Comparison of ENCODE assay signal across 25 cellular contexts in the genomic region with DNA sequence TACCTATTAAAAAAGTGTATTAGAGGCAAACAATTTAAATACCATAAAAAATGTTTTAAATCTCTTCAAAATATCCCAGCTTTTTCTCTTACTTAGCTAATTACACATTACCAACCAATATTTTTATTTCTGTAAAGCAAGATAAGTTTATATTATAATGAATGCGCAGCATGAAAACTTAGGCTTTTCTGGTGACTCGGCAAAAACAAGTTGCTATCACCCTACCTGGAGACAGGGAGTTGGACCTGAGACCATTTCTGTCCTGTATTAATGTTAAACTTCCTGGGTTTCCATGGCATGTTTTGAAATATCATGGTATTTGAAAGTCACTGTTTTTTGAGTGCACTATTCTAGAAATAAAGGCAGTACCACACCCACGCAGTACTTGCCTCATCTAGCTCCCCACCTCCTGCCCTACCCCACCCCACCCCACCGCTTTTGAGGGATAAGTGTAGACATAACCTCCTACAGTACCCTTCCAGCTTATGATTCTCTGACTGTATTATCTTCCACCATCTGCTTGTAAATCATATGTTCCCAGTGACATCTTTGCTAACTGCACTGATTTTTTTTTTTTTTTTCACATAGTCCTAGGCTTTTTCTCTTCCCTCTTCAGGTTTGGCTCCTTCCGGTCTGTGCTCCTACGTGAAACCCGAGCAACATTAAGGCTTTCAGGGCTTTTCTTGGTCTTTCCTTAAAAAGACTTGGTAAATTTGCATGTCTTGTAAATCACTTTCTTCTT.
"Had no signal": no experiment of that assay in that cellular context is flagged by ENCODE, and none has a peak within 500 bp of the region (broad histone marks: within the 10 kb centered on the region; RNA-seq: fewer than 3 reads in every experiment).

No MANE protein-coding gene starts in this region.

- H3K4me3 ChIP-seq: colonic mucosa, heart right ventricle, left ventricle myocardium inferior, neural progenitor cell, psoas muscle, spleen, tibial artery had no signal

- H3K9me3 Mint-ChIP-seq: activated CD4-positive, alpha-beta memory T cell treated with anti-CD3 and anti-CD28 coated beads for 36 hours; activated naive CD8-positive, alpha-beta T cell treated with anti-CD3 and anti-CD28 coated beads for 36 hours; activated T-helper 17 cell treated with anti-CD3 and anti-CD28 coated beads, Interleukin-2, amount 50 U/mL, for 72 hours; brain; endodermal cell; immature natural killer cell; naive thymus-derived CD4-positive, alpha-beta T cell; neural progenitor cell had no signal

- H3K4me1 Mint-ChIP-seq: immature natural killer cell, neural progenitor cell had no signal

- H3K9me3 ChIP-seq: colonic mucosa, heart right ventricle, left ventricle myocardium inferior, psoas muscle, spleen, tibial artery had no signal

- H3K27ac ChIP-seq: colonic mucosa, epithelial cell of prostate, neural progenitor cell, psoas muscle, spleen, WERI-Rb-1 had no signal

- ATAC-seq: activated CD8-positive, alpha-beta memory T cell treated with anti-CD3 and anti-CD28 coated beads, Interleukin-2, amount 10 ng/mL, durations not matched to agents 7 days and 5 days; activated T-helper 17 cell treated with anti-CD3 and anti-CD28 coated beads, Interleukin-2, amount 50 U/mL, for 72 hours; heart right ventricle; naive thymus-derived CD4-positive, alpha-beta T cell; psoas muscle had no signal

- H3K36me3 Mint-ChIP-seq: activated CD4-positive, alpha-beta memory T cell treated with anti-CD3 and anti-CD28 coated beads for 36 hours; activated CD8-positive, alpha-beta memory T cell treated with anti-CD3 and anti-CD28 coated beads, Interleukin-2, amount 10 ng/mL, durations not matched to agents 7 days and 5 days; activated naive CD8-positive, alpha-beta T cell treated with anti-CD3 and anti-CD28 coated beads for 36 hours had no signal

- H3K9ac ChIP-seq: neural progenitor cell had no signal

- FAIRE-seq: frontal cortex had no signal

- H3K4me2 ChIP-seq: neural progenitor cell had no signal

- H3K4me1 ChIP-seq: colonic mucosa had no signal

- H3K27me3 ChIP-seq: colonic mucosa, heart right ventricle, neural progenitor cell, spleen, tibial artery had no signal

- DNase-seq: activated CD4-positive, alpha-beta memory T cell treated with anti-CD3 and anti-CD28 coated beads for 36 hours; activated CD4-positive, alpha-beta T cell treated with anti-CD3 and anti-CD28 coated beads for 4 hours; activated CD8-positive, alpha-beta memory T cell treated with anti-CD3 and anti-CD28 coated beads, Interleukin-2, amount 10 ng/mL, durations not matched to agents 7 days and 5 days; activated naive CD4-positive, alpha-beta T cell; activated naive CD8-positive, alpha-beta T cell treated with anti-CD3 and anti-CD28 coated beads for 36 hours; central memory CD4-positive, alpha-beta T cell; colonic mucosa; heart right ventricle; immature natural killer cell; kidney glomerular epithelial cell; left ventricle myocardium inferior; mammary epithelial cell; naive thymus-derived CD4-positive, alpha-beta T cell; psoas muscle; spleen; stimulated activated CD8-positive, alpha-beta memory T cell treated with anti-CD3 and anti-CD28 coated beads, Interleukin-4, amount 100 ng/mL, for 48 hours; stimulated activated naive CD4-positive, alpha-beta T cell; tibial artery; WERI-Rb-1 had no signal

- H3K27ac Mint-ChIP-seq: activated CD4-positive, alpha-beta memory T cell treated with anti-CD3 and anti-CD28 coated beads for 36 hours; activated CD8-positive, alpha-beta memory T cell treated with anti-CD3 and anti-CD28 coated beads, Interleukin-2, amount 10 ng/mL, durations not matched to agents 7 days and 5 days; activated naive CD8-positive, alpha-beta T cell treated with anti-CD3 and anti-CD28 coated beads for 36 hours; naive thymus-derived CD4-positive, alpha-beta T cell; neural progenitor cell had no signal

- H2AFZ ChIP-seq: neural progenitor cell had no signal

- H3K4me3 Mint-ChIP-seq: activated CD4-positive, alpha-beta memory T cell treated with anti-CD3 and anti-CD28 coated beads for 36 hours; activated CD8-positive, alpha-beta memory T cell treated with anti-CD3 and anti-CD28 coated beads, Interleukin-2, amount 10 ng/mL, durations not matched to agents 7 days and 5 days; activated naive CD8-positive, alpha-beta T cell treated with anti-CD3 and anti-CD28 coated beads for 36 hours; activated T-helper 17 cell treated with anti-CD3 and anti-CD28 coated beads, Interleukin-2, amount 50 U/mL, for 72 hours; brain; endodermal cell; immature natural killer cell; naive thymus-derived CD4-positive, alpha-beta T cell; neural progenitor cell had no signal

- H3K36me3 ChIP-seq: left ventricle myocardium inferior, neural progenitor cell, spleen, WERI-Rb-1 had no signal

- H3K27me3 Mint-ChIP-seq: activated CD4-positive, alpha-beta memory T cell treated with anti-CD3 and anti-CD28 coated beads for 36 hours; activated CD8-positive, alpha-beta memory T cell treated with anti-CD3 and anti-CD28 coated beads, Interleukin-2, amount 10 ng/mL, durations not matched to agents 7 days and 5 days; activated naive CD8-positive, alpha-beta T cell treated with anti-CD3 and anti-CD28 coated beads for 36 hours; activated T-helper 17 cell treated with anti-CD3 and anti-CD28 coated beads, Interleukin-2, amount 50 U/mL, for 72 hours; brain; naive thymus-derived CD4-positive, alpha-beta T cell had no signal
